23 cellular contexts compared by ENCODE assay signal in the genomic region with DNA sequence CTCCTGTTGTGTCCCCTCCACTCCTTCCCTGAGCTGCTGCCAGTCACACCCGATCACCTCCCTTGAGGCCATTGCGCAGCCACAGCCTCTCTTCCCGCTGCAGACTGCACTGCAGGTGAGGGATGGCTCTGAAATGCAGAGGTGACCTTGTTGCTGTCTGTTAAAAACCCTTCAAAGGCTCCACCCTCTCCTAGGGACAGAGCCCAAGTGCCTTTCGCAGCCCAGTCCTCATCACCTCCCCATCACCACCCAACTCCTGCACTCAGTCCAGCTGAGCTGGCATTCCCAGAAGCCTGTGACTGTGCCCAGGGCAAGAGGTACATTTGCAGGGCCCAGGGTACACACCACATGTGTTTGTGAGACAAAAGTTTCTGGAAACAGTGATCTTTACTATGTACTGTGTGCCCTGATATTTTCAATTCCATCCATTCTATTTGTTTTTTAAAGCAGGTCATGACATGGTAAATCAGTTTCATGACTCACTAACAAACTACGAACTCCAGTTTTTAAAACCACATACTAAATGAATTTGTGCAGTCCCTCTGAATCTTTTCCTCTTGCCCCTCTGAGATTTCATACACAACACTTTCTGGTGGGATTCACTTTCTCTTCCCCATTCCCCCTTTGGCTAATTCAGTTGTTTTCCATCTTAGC.
A peak's percentile ranks its signal among the peaks of the same experiment; 100 is the strongest.
DNase-seq lines count a peak whose midpoint lies in the region; TF ChIP-seq lines count a peak whose summit lies in the region.
"Had no signal": no experiment of that assay in that cellular context is flagged by ENCODE, and none has a peak within 500 bp of the region (broad histone marks: within the 10 kb centered on the region; RNA-seq: fewer than 3 reads in every experiment).

No MANE protein-coding gene starts in this region.

- no peak overlapping the region for H3K4me3 ChIP-seq in AG10803 (ENCODE audit: low read length)
- H3K4me3 ChIP-seq in choroid plexus epithelial cell (ENCODE audit: low read depth, low read length) = no peak overlapping the region
- H3K4me3 ChIP-seq in osteoblast (ENCODE audit: insufficient read depth, low read length) = no peak overlapping the region
- H3K4me3 ChIP-seq: heart left ventricle, neural progenitor cell, sigmoid colon, SJCRH30, vagina had no signal

- no peaks in the 10 kb centered on the region for H3K79me2 ChIP-seq in osteoblast (ENCODE audit: insufficient read depth, low read length)

- TF ChIP-seq CTCF in AG10803 (conservative IDR thresholded peaks at IDR 0.05; ENCODE audit: low read length) (no peak), choroid plexus epithelial cell (conservative IDR thresholded peaks at IDR 0.05; ENCODE audit: low read depth, low read length) (no peak), osteoblast (IDR thresholded peaks at IDR 0.05; ENCODE audit: extremely low read depth, low read depth, low read length) (no peak)

- in situ Hi-C loops in ACHN (cut with HindIII; ENCODE audit: low pct_ligation_motif_present, low pct_unique_long_range_greater_than_20kb, low sequenced_read_pairs) = no loop called here

- peaks cover 31% of the 10 kb centered on the region for H3K4me1 ChIP-seq in osteoblast (ENCODE audit: insufficient read depth, low read length)
- H3K4me1 ChIP-seq: sigmoid colon, SJCRH30, vagina had no signal

- H3K4me2 ChIP-seq in osteoblast (ENCODE audit: insufficient read depth, low read length) = peak overlapping the region; percentile 54
- H3K4me2 ChIP-seq: neural progenitor cell had no signal

- no peaks in the 10 kb centered on the region for H4K20me1 ChIP-seq in osteoblast (ENCODE audit: insufficient read depth, low read length)

- H2AFZ ChIP-seq in osteoblast (ENCODE audit: low read length) = peak overlapping the region; percentile 20
- H2AFZ ChIP-seq: neural progenitor cell had no signal

- no peaks in the 10 kb centered on the region for H3K36me3 ChIP-seq in osteoblast (ENCODE audit: insufficient read depth, low read length)
- H3K36me3 ChIP-seq: brain microvascular endothelial cell, heart left ventricle, neural progenitor cell, sigmoid colon, SJCRH30, vagina had no signal

- no peaks in the 10 kb centered on the region for H3K9me3 ChIP-seq in osteoblast (ENCODE audit: low read depth, low read length)
- H3K9me3 ChIP-seq: heart left ventricle, sigmoid colon, SJCRH30, vagina had no signal

- DNase-seq in AG10803 (ENCODE audit: low read depth) = peak; percentile 27
- peak; percentile 9 for DNase-seq in LHCN-M2 (ENCODE audit: low read depth)
- DNase-seq in choroid plexus epithelial cell (ENCODE audit: low read depth) = peak; percentile 25
- DNase-seq in osteoblast (ENCODE audit: insufficient read length, low spot score, missing footprints) = peak; percentile 81
- DNase-seq in NCI-H1436 treated with DMSO at 0.1 percent for 48 hours (lab: John Stamatoyannopoulos, UW) = no peak
- no peak for DNase-seq in ACHN
- no peak for DNase-seq in OCI-M1 (lab: John Stamatoyannopoulos, UW)
- DNase-seq in HUDEP-2 (lab: John Stamatoyannopoulos, UW; ENCODE audit: unreplicated experiment in 76 of 76) = no peak
- DNase-seq: activated CD4-positive, alpha-beta T cell treated with anti-CD3 and anti-CD28 coated beads, Interleukin-2, amount 10 ng/mL, durations not matched to agents 7 days and 5 days; activated T-cell treated with anti-CD3 and anti-CD28 coated beads, Interleukin-2, amount 50 U/mL, for 4 hours; brain microvascular endothelial cell; heart left ventricle; Kasumi-1; left cardiac atrium; NCI-H1092; NCI-H187 treated with DMSO at 0.1 percent for 48 hours; NCI-H526; sigmoid colon; SJCRH30 had no signal

- no peaks in the 10 kb centered on the region for H3K27me3 ChIP-seq in osteoblast (ENCODE audit: insufficient read depth, low read length)
- H3K27me3 ChIP-seq: brain microvascular endothelial cell, heart left ventricle, neural progenitor cell, sigmoid colon, SJCRH30, vagina had no signal

- H3K27ac ChIP-seq in osteoblast (ENCODE audit: low read depth, low read length) = peak overlapping the region; percentile 15
- H3K27ac ChIP-seq: brain microvascular endothelial cell, C4-2B, epithelial cell of prostate, heart left ventricle, neural progenitor cell, sigmoid colon, SJCRH30, vagina had no signal

Comparison
In these comparisons a context has a peak if more than half of its experiments do, and no peak if none do; other contexts are left out.
1. DNase-seq: peak in AG10803 (single experiment), LHCN-M2 (single experiment), choroid plexus epithelial cell (single experiment) and osteoblast (single experiment); none in NCI-H1436 treated with DMSO at 0.1 percent for 48 hours (single experiment), ACHN (single experiment), OCI-M1 (single experiment) and HUDEP-2 (0 of 76).